Comparison of ENCODE assay signal across 8 cellular contexts in genomic region chr1:14915356-14916054, GRCh38.
DNase-seq lines count a peak whose midpoint lies in the region; ATAC-seq and TF ChIP-seq lines count a peak whose summit lies in the region.

No MANE protein-coding gene starts in this region.

- H3K27ac ChIP-seq in breast epithelium (peak overlapping the region in 1 of 2 donors; percentile 33), liver (ENCODE audit: low read depth in 1 of 2, low read length in 2 of 2) (no peak overlapping the region)

- no peak for TF ChIP-seq POLR2A in breast epithelium (IDR thresholded peaks at IDR 0.05)

- TF ChIP-seq CTCF in breast epithelium (IDR thresholded peaks at IDR 0.05), result peak; percentile 64 to 72 (median 65)
- TF ChIP-seq CTCF in liver (IDR thresholded peaks at IDR 0.05; ENCODE audit: low read depth, low read length, missing input control), result peak; percentile 72

- no peak overlapping the region for H3K4me3 Mint-ChIP-seq in T-cell

- no peaks in the 10 kb centered on the region for H3K27me3 ChIP-seq in breast epithelium
- H3K27me3 ChIP-seq in liver (ENCODE audit: control insufficient read depth in 4 of 4, insufficient read depth in 4 of 4, low read length in 3 of 4), result peaks cover 0 to 2% (median 0%) of the 10 kb centered on the region in 4 donors

- H3K27ac Mint-ChIP-seq in T-cell, result no peak overlapping the region

- no peak overlapping the region for H3K4me3 ChIP-seq in breast epithelium
- no peak overlapping the region for H3K4me3 ChIP-seq in liver (ENCODE audit: low read depth in 1 of 3, low read length in 3 of 3)

- H3K9me3 Mint-ChIP-seq in T-cell, result no peaks in the 10 kb centered on the region

- H3K27me3 Mint-ChIP-seq in T-cell, result peaks cover 3 to 5% of the 10 kb centered on the region in 2 donors

- peak; percentile 53 for DNase-seq in EL
- peak; percentile 36 for DNase-seq in HT1080 (ENCODE audit: low read depth)
- DNase-seq in T-cell, result peak in 27 of 34 experiments; percentile 3 to 39 (median 19)
- DNase-seq in breast epithelium (ENCODE audit: low spot score in 2 of 2), result peak in 1 of 2 donors; percentile 30
- DNase-seq in stimulated activated CD8-positive, alpha-beta memory T cell treated with anti-CD3 and anti-CD28 coated beads, Interleukin-7, amount 100 ng/mL, for 24 hours (ENCODE audit: low read depth), result peak; percentile 17

- 46% methylated on average over 9 of the region's 9 CpGs for WGBS in liver

- peak in 1 of 4 experiments; percentile 47 for ATAC-seq in T-cell (replicated peaks in 1 of 4)
- no peak for ATAC-seq in HG03139 (IDR thresholded peaks at IDR 0.05; ENCODE audit: unreplicated experiment)
- no peak for ATAC-seq in HG03108 (IDR thresholded peaks at IDR 0.05; ENCODE audit: unreplicated experiment)

- H3K36me3 ChIP-seq in breast epithelium (no peaks in the 10 kb centered on the region), liver (ENCODE audit: control insufficient read depth in 4 of 4, insufficient read depth in 3 of 4, low read depth in 1 of 4, low read length in 3 of 4) (no peaks in the 10 kb centered on the region)

- intact Hi-C loops in breast epithelium (cut with DNase I; ENCODE audit: low total_unique reads), result no loop called here

- POLR2A ChIA-PET in T-cell (lab: Charles Lee), result no interaction called here

- CTCF ChIA-PET in T-cell (lab: Charles Lee), result no interaction called here

- H3K9me3 ChIP-seq in breast epithelium (no peaks in the 10 kb centered on the region), liver (ENCODE audit: control insufficient read depth in 4 of 4, low read length in 3 of 4) (no peaks in the 10 kb centered on the region)

- no peaks in the 10 kb centered on the region for H3K36me3 Mint-ChIP-seq in T-cell

- H3K4me1 ChIP-seq in breast epithelium (peaks cover 10 to 13% of the 10 kb centered on the region in 2 donors), liver (ENCODE audit: control insufficient read depth in 4 of 4, insufficient read depth in 4 of 4, low read length in 3 of 4) (no peaks in the 10 kb centered on the region)

- no peak overlapping the region for H3K9ac ChIP-seq in liver (ENCODE audit: low read depth in 1 of 2, low read length in 2 of 2)

- no peaks in the 10 kb centered on the region for H3K4me1 Mint-ChIP-seq in T-cell

- TF ChIP-seq RAD21 in liver (IDR thresholded peaks at IDR 0.05), result peak; percentile 52 to 71

TF ChIP-seq in liver, 16 proteins besides CTCF, POLR2A, EP300 and RAD21:
- no peak for TF ChIP-seq TAF1 (conservative IDR thresholded peaks at IDR 0.05)
- TF ChIP-seq, protein P1, sequence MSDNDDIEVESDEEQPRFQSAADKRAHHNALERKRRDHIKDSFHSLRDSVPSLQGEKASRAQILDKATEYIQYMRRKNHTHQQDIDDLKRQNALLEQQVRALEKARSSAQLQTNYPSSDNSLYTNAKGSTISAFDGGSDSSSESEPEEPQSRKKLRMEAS (IDR thresholded peaks at IDR 0.05), result no peak
- no peak for TF ChIP-seq JUND (IDR thresholded peaks at IDR 0.05)
- TF ChIP-seq GABPA (IDR thresholded peaks at IDR 0.05 in 1 of 2, conservative IDR thresholded peaks at IDR 0.05 in 1 of 2), result no peak
- no peak for TF ChIP-seq FOXA1 (IDR thresholded peaks at IDR 0.05)
